20 cellular contexts compared by ENCODE assay signal in genomic region chr2:110977388-110977787, GRCh38.
"Had no signal": no experiment of that assay in that cellular context is flagged by ENCODE, and none has a peak within 500 bp of the region (broad histone marks: within the 10 kb centered on the region; RNA-seq: fewer than 3 reads in every experiment).

No MANE protein-coding gene starts in this region.

- FAIRE-seq: endothelial cell of umbilical vein, frontal cortex had no signal

- H3K27ac ChIP-seq: colonic mucosa, heart left ventricle, spleen, testis, tibial nerve had no signal

- H3K4me3 ChIP-seq: colonic mucosa, heart left ventricle, spleen, testis, tibial nerve had no signal

- H3K4me1 ChIP-seq: colonic mucosa, spleen, testis, tibial nerve had no signal

- H3K36me3 ChIP-seq: colonic mucosa, heart left ventricle, spleen, tibial nerve had no signal

- ATAC-seq: heart left ventricle; naive thymus-derived CD4-positive, alpha-beta T cell; sciatic nerve; stimulated activated naive B cell treated with anti-CD40 and anti-IgM and Interleukin-4, amounts not matched to agents 10 μg/mL and 1 μg/mL and 100 μg/mL, for 72 hours; stimulated activated naive CD8-positive, alpha-beta T cell treated with anti-CD3 and anti-CD28 coated beads, Interleukin-15, amount 100 ng/mL, for 72 hours had no signal

- DNase-seq: colonic mucosa; dermis blood vessel endothelial cell; erythroblast; heart left ventricle; hippocampal formation; mesendoderm; naive thymus-derived CD4-positive, alpha-beta T cell; nephron progenitor cell; posterior cingulate gyrus; spleen; stimulated activated CD4-positive, alpha-beta T cell treated with anti-CD3 and anti-CD28 coated beads, Interleukin-15, amount 100 ng/mL, for 24 hours; stimulated activated CD4-positive, alpha-beta T cell treated with anti-CD3 and anti-CD28 coated beads, Interleukin-1b, Interleukin-23, amount 100 ng/mL, for 48 hours; stimulated activated CD4-positive, alpha-beta T cell treated with anti-CD3 and anti-CD28 coated beads, Interleukin-4, amount 100 ng/mL, for 24 hours; stimulated activated naive B cell treated with anti-CD40 and anti-IgM and Interleukin-4, amounts not matched to agents 10 μg/mL and 1 μg/mL and 100 μg/mL, for 72 hours; stimulated activated naive CD8-positive, alpha-beta T cell treated with anti-CD3 and anti-CD28 coated beads, Interleukin-15, amount 100 ng/mL, for 72 hours; testis had no signal

- H3K9me3 ChIP-seq: colonic mucosa, heart left ventricle, testis, tibial nerve had no signal

- H3K27me3 ChIP-seq: colonic mucosa, heart left ventricle, spleen, testis, tibial nerve had no signal
